1 cellular context compared by ENCODE assay signal in the genomic region with DNA sequence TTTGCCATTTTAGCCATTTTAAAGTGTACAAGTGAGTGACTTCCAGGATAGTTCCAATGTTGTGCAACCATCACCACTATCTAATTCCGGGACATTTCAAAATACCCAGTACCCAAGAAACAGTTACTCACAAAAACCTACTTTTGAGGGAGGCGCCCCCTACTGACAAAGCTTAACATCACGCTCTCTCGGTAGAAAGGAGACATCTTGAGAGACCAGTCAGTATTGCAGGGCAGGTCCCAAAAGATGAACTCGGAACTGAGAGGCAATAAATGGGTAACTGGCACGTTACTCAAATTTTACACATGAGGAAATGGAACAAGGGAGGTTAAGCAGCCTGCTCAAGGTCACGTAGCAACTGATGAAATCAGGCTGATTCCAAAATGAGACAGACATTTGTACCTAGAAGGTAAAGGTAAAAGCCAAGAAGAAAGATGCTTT.
TF ChIP-seq lines count a peak whose summit lies in the region.

No MANE protein-coding gene starts in this region.

TF ChIP-seq in H1, 55 proteins besides CTCF, POLR2A, EP300 and RAD21:
- peak; percentile 50; the same call in 1 of the 2 replicates for TF ChIP-seq YY1 (IDR thresholded peaks at IDR 0.05; ENCODE audit: low read depth, low read length)
- TF ChIP-seq KDM1A (IDR thresholded peaks at IDR 0.05; ENCODE audit: borderline replicate concordance, low read length): no peak
- TF ChIP-seq CEBPB (IDR thresholded peaks at IDR 0.05; ENCODE audit: low read depth, low read length): peak; percentile 33; the same call in 1 of the 2 replicates
- no peak for TF ChIP-seq JUN (IDR thresholded peaks at IDR 0.05; ENCODE audit: low read depth, low read length)
